Comparison of ENCODE assay signal across 18 cellular contexts in genomic region chr6:170212051-170212756, GRCh38.
DNase-seq lines count a peak whose midpoint lies in the region; ATAC-seq and TF ChIP-seq lines count a peak whose summit lies in the region.
"Had no signal": no experiment of that assay in that cellular context is flagged by ENCODE, and none has a peak within 500 bp of the region (broad histone marks: within the 10 kb centered on the region; RNA-seq: fewer than 3 reads in every experiment).

No MANE protein-coding gene starts in this region.

- peaks cover 15% of the 10 kb centered on the region for H3K27me3 Mint-ChIP-seq in activated T-cell treated with anti-CD3 and anti-CD28 coated beads, Interleukin-2, amount 50 U/mL, for 24 hours
- no peaks in the 10 kb centered on the region for H3K27me3 Mint-ChIP-seq in activated T-cell treated with anti-CD3 and anti-CD28 coated beads, Interleukin-2, amount 50 U/mL, for 4 hours (ENCODE audit: low read depth)

- no peak overlapping the region for H2AK5ac ChIP-seq in mesendoderm (ENCODE audit: low read length)

- H3K27ac ChIP-seq in RWPE2 (ENCODE audit: poor library complexity, severe bottlenecking) (no peak overlapping the region), spleen (no peak overlapping the region), mesendoderm (ENCODE audit: low read depth, low read length) (no peak overlapping the region), thyroid gland (no peak overlapping the region)
- H3K27ac ChIP-seq: PC-9 had no signal

- TF ChIP-seq POLR2A in spleen (IDR thresholded peaks at IDR 0.05) (no peak), thyroid gland (IDR thresholded peaks at IDR 0.05) (no peak)

- no peaks in the 10 kb centered on the region for H3K79me2 ChIP-seq in mesendoderm (ENCODE audit: control insufficient read depth, insufficient read depth, low read length)

- no peak overlapping the region for H3K23ac ChIP-seq in mesendoderm (ENCODE audit: low read length)

- peak; percentile 5 for DNase-seq in activated T-cell treated with anti-CD3 and anti-CD28 coated beads, Interleukin-2, amount 50 U/mL, for 24 hours
- DNase-seq in activated T-cell treated with anti-CD3 and anti-CD28 coated beads, Interleukin-2, amount 50 U/mL, for 4 hours = no peak
- peak; percentile 35 for DNase-seq in RWPE2 (ENCODE audit: low spot score)
- DNase-seq in left lobe of liver (ENCODE audit: low spot score) = peak; percentile 40
- DNase-seq in spleen = peak; percentile 52
- DNase-seq in mesendoderm = no peak
- DNase-seq in thyroid gland = no peak
- DNase-seq: activated naive CD4-positive, alpha-beta T cell treated with anti-CD3 and anti-CD28 coated beads, Interleukin-2, amount 50 U/mL, for 16 hours; mammary epithelial cell; NCI-H1417 treated with DMSO at 0.1 percent for 48 hours; NCI-H2171; NCI-H69; PC-9; T-helper 17 cell had no signal

- no peak overlapping the region for H3K27ac Mint-ChIP-seq in activated T-cell treated with anti-CD3 and anti-CD28 coated beads, Interleukin-2, amount 50 U/mL, for 24 hours
- H3K27ac Mint-ChIP-seq: CD8-positive, alpha-beta T cell; naive thymus-derived CD4-positive, alpha-beta T cell had no signal

- H3K4me3 ChIP-seq in RWPE2 (ENCODE audit: severe bottlenecking) (no peak overlapping the region), spleen (no peak overlapping the region), mesendoderm (ENCODE audit: low read length) (no peak overlapping the region), thyroid gland (replicated peaks in 1 of 3) (no peak overlapping the region)
- H3K4me3 ChIP-seq: PC-9 had no signal

- H3K27me3 ChIP-seq in RWPE2 (ENCODE audit: insufficient read depth, poor library complexity, severe bottlenecking) (no peaks in the 10 kb centered on the region), spleen (replicated peaks in 1 of 7) (peaks cover 0 to 45% (median 12%) of the 10 kb centered on the region in 7 donors), mesendoderm (ENCODE audit: insufficient read depth, low read length, poor library complexity) (no peaks in the 10 kb centered on the region), thyroid gland (no peaks in the 10 kb centered on the region)

- H3K79me1 ChIP-seq in mesendoderm (ENCODE audit: low read length) = no peaks in the 10 kb centered on the region

- H3K56ac ChIP-seq in mesendoderm (ENCODE audit: low read length) = no peak overlapping the region

- no peak overlapping the region for H3K18ac ChIP-seq in mesendoderm (ENCODE audit: low read length)

- H2BK5ac ChIP-seq in mesendoderm (ENCODE audit: low read length) = no peak overlapping the region

- H3K4me1 ChIP-seq in RWPE2 (ENCODE audit: insufficient read depth, poor library complexity, severe bottlenecking) = no peaks in the 10 kb centered on the region
- no peaks in the 10 kb centered on the region for H3K4me1 ChIP-seq in spleen
- H3K4me1 ChIP-seq in mesendoderm (ENCODE audit: control insufficient read depth, low read depth, low read length) = no peaks in the 10 kb centered on the region
- H3K4me1 ChIP-seq in thyroid gland = no peaks in the 10 kb centered on the region

- H3K9ac ChIP-seq in mesendoderm (ENCODE audit: low read length) = no peak overlapping the region

- H2BK120ac ChIP-seq in mesendoderm (ENCODE audit: low read depth, low read length) = no peak overlapping the region

- intact Hi-C loops in spleen (cut with DNase I; ENCODE audit: low total_unique reads) (no loop called here), thyroid gland (cut with DNase I) (no loop called here)

- 86 to 91% (median 89%) methylated on average over 23 of the region's 23 CpGs for WGBS in spleen, 5 donors
- WGBS in mesendoderm (ENCODE audit: extremely low coverage, insufficient coverage, low lambda C conversion rate) = no CpG with 5 or more reads among the region's 23 CpGs
- 67 to 77% methylated on average over 18 to 21 of the region's 23 CpGs for WGBS in thyroid gland, 2 donors

- TF ChIP-seq CTCF in RWPE2 (IDR thresholded peaks at IDR 0.05; ENCODE audit: poor library complexity, severe bottlenecking) = no peak
- TF ChIP-seq CTCF in spleen (IDR thresholded peaks at IDR 0.05 in 8 of 11, conservative IDR thresholded peaks at IDR 0.05 in 3 of 11) = no peak
- TF ChIP-seq CTCF in thyroid gland (IDR thresholded peaks at IDR 0.05) = no peak

- no peak overlapping the region for H2BK15ac ChIP-seq in mesendoderm (replicated peaks; ENCODE audit: low read depth)

- H3K4ac ChIP-seq in mesendoderm (ENCODE audit: low read depth, low read length) = no peak overlapping the region

- no peak overlapping the region for H4K8ac ChIP-seq in mesendoderm (ENCODE audit: low read depth, low read length)

- no peak overlapping the region for H3K4me2 ChIP-seq in mesendoderm (ENCODE audit: low read length)
- H3K4me2 ChIP-seq: PC-9 had no signal

- no peak overlapping the region for H3K4me3 Mint-ChIP-seq in activated T-cell treated with anti-CD3 and anti-CD28 coated beads, Interleukin-2, amount 50 U/mL, for 24 hours
- H3K4me3 Mint-ChIP-seq in activated T-cell treated with anti-CD3 and anti-CD28 coated beads, Interleukin-2, amount 50 U/mL, for 4 hours = no peak overlapping the region
- H3K4me3 Mint-ChIP-seq: CD8-positive, alpha-beta T cell; naive thymus-derived CD4-positive, alpha-beta T cell; T-helper 17 cell had no signal

- H3K9me3 Mint-ChIP-seq in activated T-cell treated with anti-CD3 and anti-CD28 coated beads, Interleukin-2, amount 50 U/mL, for 24 hours = no peaks in the 10 kb centered on the region
- no peaks in the 10 kb centered on the region for H3K9me3 Mint-ChIP-seq in activated T-cell treated with anti-CD3 and anti-CD28 coated beads, Interleukin-2, amount 50 U/mL, for 4 hours
- H3K9me3 Mint-ChIP-seq: CD8-positive, alpha-beta T cell had no signal

- H3K36me3 Mint-ChIP-seq in activated T-cell treated with anti-CD3 and anti-CD28 coated beads, Interleukin-2, amount 50 U/mL, for 24 hours (ENCODE audit: low read depth) = no peaks in the 10 kb centered on the region
- H3K36me3 Mint-ChIP-seq in activated T-cell treated with anti-CD3 and anti-CD28 coated beads, Interleukin-2, amount 50 U/mL, for 4 hours (ENCODE audit: insufficient read depth) = no peaks in the 10 kb centered on the region
- H3K36me3 Mint-ChIP-seq: CD8-positive, alpha-beta T cell; naive thymus-derived CD4-positive, alpha-beta T cell had no signal

- H3K9me3 ChIP-seq in RWPE2 (ENCODE audit: severe bottlenecking) = no peaks in the 10 kb centered on the region
- H3K9me3 ChIP-seq in spleen = no peaks in the 10 kb centered on the region
- H3K9me3 ChIP-seq in thyroid gland = no peaks in the 10 kb centered on the region

- H3K36me3 ChIP-seq in RWPE2 (ENCODE audit: low read depth) (no peaks in the 10 kb centered on the region), spleen (no peaks in the 10 kb centered on the region), mesendoderm (ENCODE audit: control insufficient read depth, insufficient read depth, low read length) (no peaks in the 10 kb centered on the region), thyroid gland (no peaks in the 10 kb centered on the region)

- ATAC-seq in activated T-cell treated with anti-CD3 and anti-CD28 coated beads, Interleukin-2, amount 50 U/mL, for 4 hours = no peak
- no peak for ATAC-seq in RWPE2 (ENCODE audit: low read depth)
- ATAC-seq in left lobe of liver = no peak
- no peak for ATAC-seq in HG03520 (IDR thresholded peaks at IDR 0.05; ENCODE audit: unreplicated experiment)
- ATAC-seq: CD8-positive, alpha-beta T cell; HCT116; naive thymus-derived CD4-positive, alpha-beta T cell; T-helper 17 cell had no signal

- H3K4me1 Mint-ChIP-seq in activated T-cell treated with anti-CD3 and anti-CD28 coated beads, Interleukin-2, amount 50 U/mL, for 24 hours (ENCODE audit: low read depth) = no peaks in the 10 kb centered on the region
- no peaks in the 10 kb centered on the region for H3K4me1 Mint-ChIP-seq in activated T-cell treated with anti-CD3 and anti-CD28 coated beads, Interleukin-2, amount 50 U/mL, for 4 hours (ENCODE audit: low read depth)

- no peak overlapping the region for H4K5ac ChIP-seq in mesendoderm (ENCODE audit: low read length)

Comparison
In these comparisons a context has a peak if more than half of its experiments do, and no peak if none do; other contexts are left out.
1. DNase-seq: peak in activated T-cell treated with anti-CD3 and anti-CD28 coated beads, Interleukin-2, amount 50 U/mL, for 24 hours (single experiment), RWPE2 (single experiment), left lobe of liver (single experiment) and spleen (single experiment); none in activated T-cell treated with anti-CD3 and anti-CD28 coated beads, Interleukin-2, amount 50 U/mL, for 4 hours (single experiment), mesendoderm (single experiment) and thyroid gland (0 of 2).